In the genomic region with DNA sequence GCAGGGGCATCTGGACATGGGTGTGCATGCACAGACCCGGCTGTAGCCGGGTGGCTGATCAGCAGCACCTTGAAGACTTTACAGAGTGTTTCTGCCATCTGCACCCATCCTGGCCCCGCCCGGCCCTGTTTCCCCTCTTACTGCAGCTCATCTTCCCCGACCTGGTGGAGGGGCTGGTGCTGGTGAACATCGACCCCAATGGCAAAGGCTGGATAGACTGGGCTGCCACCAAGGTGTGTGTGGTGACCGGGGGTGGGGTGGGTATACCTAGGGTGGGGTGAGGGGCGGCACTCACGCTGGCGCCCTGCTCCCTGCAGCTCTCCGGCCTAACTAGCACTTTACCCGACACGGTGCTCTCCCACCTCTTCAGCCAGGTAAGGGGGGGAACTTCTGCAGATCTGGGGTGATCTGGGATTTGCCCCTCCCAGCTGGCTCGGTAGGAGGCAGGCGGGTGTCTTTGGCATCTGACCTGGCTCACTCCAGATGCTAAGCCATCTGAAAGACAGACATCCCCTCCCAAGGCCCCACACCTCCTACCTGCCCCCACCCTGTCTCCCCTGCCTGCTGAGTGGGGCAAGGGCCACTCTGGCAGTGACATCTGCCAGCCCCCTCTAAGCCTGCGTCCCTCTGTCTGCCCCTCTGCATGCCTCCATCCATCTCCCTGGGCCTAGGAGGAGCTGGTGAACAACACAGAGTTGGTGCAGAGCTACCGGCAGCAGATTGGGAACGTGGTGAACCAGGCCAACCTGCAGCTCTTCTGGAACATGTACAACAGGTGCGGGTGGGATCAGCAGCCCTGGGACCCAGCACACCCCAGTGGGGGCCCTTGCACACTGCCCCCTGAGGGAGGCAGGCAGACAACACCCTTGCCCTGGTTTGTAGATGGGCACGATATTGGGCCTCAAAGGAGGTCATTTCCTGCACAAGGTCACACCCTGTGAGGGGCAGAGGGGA, we compare ENCODE assay signal across 18 cellular contexts. TPM values are rescaled to one million over a fixed set of nuclear protein-coding genes. Genes with fewer than 3 reads are reported as not detected.
DNase-seq lines count a peak whose midpoint lies in the region; ATAC-seq, FAIRE-seq and TF ChIP-seq lines count a peak whose summit lies in the region.
"Had no signal": no experiment of that assay in that cellular context is flagged by ENCODE, and none has a peak within 500 bp of the region (broad histone marks: within the 10 kb centered on the region; RNA-seq: fewer than 3 reads in every experiment).

No MANE protein-coding gene starts in this region.

- H3K9me3 Mint-ChIP-seq in activated CD8-positive, alpha-beta memory T cell treated with anti-CD3 and anti-CD28 coated beads, Interleukin-2, amount 10 ng/mL, durations not matched to agents 7 days and 5 days (ENCODE audit: low read depth) = no peaks in the 10 kb centered on the region
- no peaks in the 10 kb centered on the region for H3K9me3 Mint-ChIP-seq in HFFc6
- H3K9me3 Mint-ChIP-seq in activated naive CD4-positive, alpha-beta T cell treated with anti-CD3 and anti-CD28 coated beads, Interleukin-2, amount 10 ng/mL, durations not matched to agents 7 days and 5 days = no peaks in the 10 kb centered on the region
- H3K9me3 Mint-ChIP-seq: activated T-cell treated with anti-CD3 and anti-CD28 coated beads, Interleukin-2, amount 50 U/mL, for 4 hours; CD4-positive, alpha-beta T cell; natural killer cell had no signal

- no peaks in the 10 kb centered on the region for H3K79me2 ChIP-seq in H1 (ENCODE audit: control insufficient read depth in 1 of 2, insufficient read depth in 2 of 2, low read length in 2 of 2)
- H3K79me2 ChIP-seq in PC-9 (ENCODE audit: low read depth) = no peaks in the 10 kb centered on the region

- H3K23ac ChIP-seq in H1 (ENCODE audit: insufficient read length) = no peak overlapping the region

- no peak for FAIRE-seq in H1 (lab: Jason Lieb, UNC)

- H4K8ac ChIP-seq in H1 (ENCODE audit: extremely low read depth, insufficient read depth, low read length) = peak overlapping the region; percentile 4; the same call in 1 of the 2 replicates

- no peak overlapping the region for H3K18ac ChIP-seq in H1 (ENCODE audit: extremely low read depth, low read length)

- no peak overlapping the region for H3K14ac ChIP-seq in H1 (ENCODE audit: insufficient read length)

- no peak overlapping the region for H2AK5ac ChIP-seq in H1 (ENCODE audit: low read depth, low read length)

- H3K27ac ChIP-seq in H1 (ENCODE audit: low read depth, low read length) = no peak overlapping the region
- no peak overlapping the region for H3K27ac ChIP-seq in sigmoid colon
- H3K27ac ChIP-seq in PC-9 = no peak overlapping the region
- H3K27ac ChIP-seq: breast epithelium had no signal

- no peak overlapping the region for H2BK5ac ChIP-seq in H1 (ENCODE audit: low read depth, low read length)

- no peaks in the 10 kb centered on the region for H3K9me2 ChIP-seq in PC-9 (ENCODE audit: insufficient read depth)

- H3K23me2 ChIP-seq in H1 (ENCODE audit: low read depth, low read length) = peaks cover 4% of the 10 kb centered on the region; the same call in 1 of the 2 replicates

- peaks cover 0 to 6% (median 4%) of the 10 kb centered on the region in 4 experiments; a peak in 4 of 7 replicates for H3K27me3 ChIP-seq in H1 (replicated peaks in 1 of 4; ENCODE audit: control insufficient read depth in 3 of 4, extremely low read depth in 1 of 4, insufficient read depth in 3 of 4, low read length in 3 of 4)
- peaks cover 1 to 32% (median 23%) of the 10 kb centered on the region in 3 donors for H3K27me3 ChIP-seq in sigmoid colon
- no peaks in the 10 kb centered on the region for H3K27me3 ChIP-seq in PC-9 (ENCODE audit: insufficient read depth, low read depth)

- no peak overlapping the region for H3K4me3 ChIP-seq in H1 (ENCODE audit: extremely low read depth in 1 of 4, insufficient read depth in 2 of 4, low read depth in 3 of 4, low read length in 4 of 4)
- H3K4me3 ChIP-seq in sigmoid colon = no peak overlapping the region
- no peak overlapping the region for H3K4me3 ChIP-seq in PC-9
- H3K4me3 ChIP-seq: breast epithelium had no signal

- H3K9ac ChIP-seq in H1 (replicated peaks in 1 of 4; ENCODE audit: extremely low read depth in 1 of 4, low read depth in 3 of 4, low read length in 3 of 4) = no peak overlapping the region

- H3K27me3 Mint-ChIP-seq in activated CD8-positive, alpha-beta memory T cell treated with anti-CD3 and anti-CD28 coated beads, Interleukin-2, amount 10 ng/mL, durations not matched to agents 7 days and 5 days = peaks cover 2% of the 10 kb centered on the region
- H3K27me3 Mint-ChIP-seq in HFFc6 (ENCODE audit: insufficient read depth) = peaks cover 14% of the 10 kb centered on the region
- H3K27me3 Mint-ChIP-seq in activated naive CD4-positive, alpha-beta T cell treated with anti-CD3 and anti-CD28 coated beads, Interleukin-2, amount 10 ng/mL, durations not matched to agents 7 days and 5 days = peaks cover 22% of the 10 kb centered on the region

- no peak overlapping the region for H2BK20ac ChIP-seq in H1 (ENCODE audit: low read length)

- TF ChIP-seq CTCF in HFFc6 (IDR thresholded peaks at IDR 0.05) (peak; percentile 27; the same call in 1 of the 2 replicates), H1 (IDR thresholded peaks at IDR 0.05; ENCODE audit: control extremely low read depth in 1 of 3, insufficient read depth in 1 of 3, low read depth in 1 of 3, low read length in 3 of 3) (peak in 1 of 3 experiments; percentile 10; a peak in 1 of 4 replicates), sigmoid colon (IDR thresholded peaks at IDR 0.05) (no peak), PC-9 (conservative IDR thresholded peaks at IDR 0.05) (no peak)

- no peaks in the 10 kb centered on the region for H3K36me3 Mint-ChIP-seq in activated CD8-positive, alpha-beta memory T cell treated with anti-CD3 and anti-CD28 coated beads, Interleukin-2, amount 10 ng/mL, durations not matched to agents 7 days and 5 days
- no peaks in the 10 kb centered on the region for H3K36me3 Mint-ChIP-seq in HFFc6 (ENCODE audit: low read depth)
- no peaks in the 10 kb centered on the region for H3K36me3 Mint-ChIP-seq in activated naive CD4-positive, alpha-beta T cell treated with anti-CD3 and anti-CD28 coated beads, Interleukin-2, amount 10 ng/mL, durations not matched to agents 7 days and 5 days
- H3K36me3 Mint-ChIP-seq: natural killer cell had no signal

- no peak overlapping the region for H4K5ac ChIP-seq in H1 (ENCODE audit: insufficient read length, low read depth, low read length)

- no peak for ATAC-seq in activated CD8-positive, alpha-beta memory T cell treated with anti-CD3 and anti-CD28 coated beads, Interleukin-2, amount 10 ng/mL, durations not matched to agents 7 days and 5 days
- ATAC-seq: activated T-cell treated with anti-CD3 and anti-CD28 coated beads, Interleukin-2, amount 50 U/mL, for 4 hours; natural killer cell had no signal

- no peak for TF ChIP-seq EP300 in H1 (IDR thresholded peaks at IDR 0.05; ENCODE audit: borderline replicate concordance in 1 of 2, low read depth in 2 of 2, low read length in 2 of 2)
- TF ChIP-seq EP300 in sigmoid colon (IDR thresholded peaks at IDR 0.05) = no peak

- TF ChIP-seq RAD21 in H1 (IDR thresholded peaks at IDR 0.05 in 1 of 2, conservative IDR thresholded peaks at IDR 0.05 in 1 of 2; ENCODE audit: low read depth in 2 of 2, low read length in 2 of 2) = no peak

- POLR2A ChIA-PET in H1 (lab: Charles Lee; ENCODE audit: partially characterized antibody) = interaction anchor here (0.8 to 1.9 kb wide), 3 partner anchors 8 to 10 kb away, joined by 3 to 9 read pairs (median 3); partner anchors contain the start of gene SETD6
- POLR2A ChIA-PET in PC-9 (lab: Charles Lee; ENCODE audit: unreplicated experiment) = interaction anchor here (0.6 kb wide), 1 partner anchor 114 kb away, joined by 4 read pairs; the partner anchor contains the start of gene GINS3

- no peak overlapping the region for H4K91ac ChIP-seq in H1 (replicated peaks; ENCODE audit: insufficient read length, low read length)

- no peak overlapping the region for H2BK15ac ChIP-seq in H1 (ENCODE audit: low read length)

- H3K4me1 ChIP-seq in H1 (replicated peaks in 1 of 4; ENCODE audit: control insufficient read depth in 3 of 4, insufficient read depth in 4 of 4, low read length in 3 of 4) = peaks cover 0 to 10% (median 5%) of the 10 kb centered on the region in 4 experiments; a peak in 4 of 7 replicates
- H3K4me1 ChIP-seq in sigmoid colon = peaks cover 0 to 3% (median 2%) of the 10 kb centered on the region in 4 donors
- H3K4me1 ChIP-seq in PC-9 (replicated peaks; ENCODE audit: insufficient read depth) = no peaks in the 10 kb centered on the region
- H3K4me1 ChIP-seq: breast epithelium had no signal

- intact Hi-C loops in sigmoid colon (cut with DNase I) = no loop called here
- intact Hi-C loops in PC-9 (cut with micrococcal nuclease; ENCODE audit: unreplicated experiment) = no loop called here

- H3K36me3 ChIP-seq in H1 (ENCODE audit: control insufficient read depth in 2 of 4, insufficient read depth in 4 of 4, low read length in 3 of 4) (0 out of 8 replicates have a peak, but pooled peaks cover 0 to 5% (median 0%) of the 10 kb centered on the region in 4 experiments), sigmoid colon (no peaks in the 10 kb centered on the region), PC-9 (ENCODE audit: low read depth) (no peaks in the 10 kb centered on the region)
- H3K36me3 ChIP-seq: breast epithelium had no signal

- H3F3A ChIP-seq in PC-9 (ENCODE audit: insufficient read depth, low read depth) = no peaks in the 10 kb centered on the region; the same call in 1 of the 2 replicates

- BruUV-seq in PC-9 (replicated peaks; lab: Mats Ljungman, UMichigan) = no TSS peak

- H3K4ac ChIP-seq in H1 (replicated peaks; ENCODE audit: insufficient read length, low read depth, low read length) = no peak overlapping the region

- CTCF ChIA-PET in activated CD8-positive, alpha-beta memory T cell treated with anti-CD3 and anti-CD28 coated beads, Interleukin-2, amount 10 ng/mL, durations not matched to agents 7 days and 5 days (lab: Charles Lee) = no interaction called here
- CTCF ChIA-PET in H1 (lab: Charles Lee; ENCODE audit: partially characterized antibody) = interaction anchor here (0.5 to 2.8 kb wide), 15 partner anchors 8 to 1615 kb away, joined by 3 to 20 read pairs (median 3); no protein-coding TSS in a partner anchor
- CTCF ChIA-PET in activated naive CD4-positive, alpha-beta T cell treated with anti-CD3 and anti-CD28 coated beads, Interleukin-2, amount 10 ng/mL, durations not matched to agents 7 days and 5 days (lab: Charles Lee) = interaction anchor here (1.1 to 1.7 kb wide), 2 partner anchors 170 to 250 kb away, joined by 3 to 5 read pairs; no protein-coding TSS in a partner anchor
- CTCF ChIA-PET in PC-9 (lab: Charles Lee) = no interaction called here

- 87% methylated on average over 13 of the region's 20 CpGs; no CpG with 5 or more reads in 1 of the 2 experiments for WGBS in H1 (ENCODE audit: extremely low coverage in 1 of 2, insufficient coverage in 1 of 2, insufficient read length in 1 of 2, insufficient replicate concordance in 2 of 2, low coverage in 1 of 2, low lambda C conversion rate in 2 of 2, missing lambda C conversion rate in 1 of 2), 2 experiments
- 28 to 78% methylated on average over 20 of the region's 20 CpGs for WGBS in sigmoid colon, 2 donors

- no peak overlapping the region for H3K4me2 ChIP-seq in H1 (ENCODE audit: insufficient read depth in 1 of 2, low read depth in 2 of 2, low read length in 2 of 2)
- H3K4me2 ChIP-seq in PC-9 = no peak overlapping the region

- no peak for TF ChIP-seq POLR2A in H1 (IDR thresholded peaks at IDR 0.05; ENCODE audit: control extremely low read depth in 1 of 2, low read depth in 2 of 2, low read length in 2 of 2)
- no peak for TF ChIP-seq POLR2A in sigmoid colon (IDR thresholded peaks at IDR 0.05)

- DNase-seq in activated CD8-positive, alpha-beta memory T cell treated with anti-CD3 and anti-CD28 coated beads for 24 hours = peak; percentile 52
- DNase-seq in activated CD8-positive, alpha-beta memory T cell treated with anti-CD3 and anti-CD28 coated beads, Interleukin-2, amount 10 ng/mL, durations not matched to agents 7 days and 5 days = no peak
- DNase-seq in HFFc6 = no peak
- DNase-seq in H1 (ENCODE audit: low read depth in 1 of 2, low spot score in 2 of 2) = no peak
- peak; percentile 54 for DNase-seq in sigmoid colon
- DNase-seq in COR-L47 (lab: John Stamatoyannopoulos, UW) = no peak
- DNase-seq in activated naive CD4-positive, alpha-beta T cell treated with anti-CD3 and anti-CD28 coated beads, Interleukin-2, amount 10 ng/mL, durations not matched to agents 7 days and 5 days = no peak
- no peak for DNase-seq in PC-9
- DNase-seq: activated CD4-positive, alpha-beta T cell treated with anti-CD3 and anti-CD28 coated beads, Interleukin-2, amount 50 U/mL, for 1 hour; activated T-cell treated with anti-CD3 and anti-CD28 coated beads, Interleukin-2, amount 50 U/mL, for 4 hours; DND-41; erythroblast; mesenchymal stem cell; natural killer cell; NCI-H1694; stimulated activated naive CD4-positive, alpha-beta T cell treated with Interleukin-2 at 50 U/mL for 16 hours had no signal

- no peak overlapping the region for H3K56ac ChIP-seq in H1 (replicated peaks; ENCODE audit: insufficient read length, low read depth, low read length)

- H2BK12ac ChIP-seq in H1 (ENCODE audit: low read depth, low read length) = no peak overlapping the region

- peaks cover 2% of the 10 kb centered on the region for H3K4me1 Mint-ChIP-seq in activated CD8-positive, alpha-beta memory T cell treated with anti-CD3 and anti-CD28 coated beads, Interleukin-2, amount 10 ng/mL, durations not matched to agents 7 days and 5 days
- H3K4me1 Mint-ChIP-seq in HFFc6 (ENCODE audit: low read depth) = no peaks in the 10 kb centered on the region
- H3K4me1 Mint-ChIP-seq in activated naive CD4-positive, alpha-beta T cell treated with anti-CD3 and anti-CD28 coated beads, Interleukin-2, amount 10 ng/mL, durations not matched to agents 7 days and 5 days = peaks cover 5% of the 10 kb centered on the region

- H2AFZ ChIP-seq in H1 (ENCODE audit: low read length) (no peak overlapping the region), PC-9 (no peak overlapping the region)

- H3K27ac Mint-ChIP-seq in activated CD8-positive, alpha-beta memory T cell treated with anti-CD3 and anti-CD28 coated beads, Interleukin-2, amount 10 ng/mL, durations not matched to agents 7 days and 5 days = no peak overlapping the region
- no peak overlapping the region for H3K27ac Mint-ChIP-seq in HFFc6
- H3K27ac Mint-ChIP-seq in activated naive CD4-positive, alpha-beta T cell treated with anti-CD3 and anti-CD28 coated beads, Interleukin-2, amount 10 ng/mL, durations not matched to agents 7 days and 5 days = no peak overlapping the region
- H3K27ac Mint-ChIP-seq: CD4-positive, alpha-beta T cell; natural killer cell had no signal

- no peaks in the 10 kb centered on the region; the same call in 1 of the 2 replicates for H3K79me1 ChIP-seq in H1 (ENCODE audit: low read depth, low read length)

- H3K4me3 Mint-ChIP-seq in activated CD8-positive, alpha-beta memory T cell treated with anti-CD3 and anti-CD28 coated beads, Interleukin-2, amount 10 ng/mL, durations not matched to agents 7 days and 5 days = no peak overlapping the region
- H3K4me3 Mint-ChIP-seq in HFFc6 = no peak overlapping the region
- H3K4me3 Mint-ChIP-seq in activated naive CD4-positive, alpha-beta T cell treated with anti-CD3 and anti-CD28 coated beads, Interleukin-2, amount 10 ng/mL, durations not matched to agents 7 days and 5 days = no peak overlapping the region
- H3K4me3 Mint-ChIP-seq: activated T-cell treated with anti-CD3 and anti-CD28 coated beads, Interleukin-2, amount 50 U/mL, for 4 hours; CD4-positive, alpha-beta T cell; natural killer cell had no signal

- no peak overlapping the region for H2BK120ac ChIP-seq in H1 (replicated peaks; ENCODE audit: low read depth, low read length)

- H3K9me3 ChIP-seq in H1 (ENCODE audit: insufficient read depth in 2 of 2, low read depth in 1 of 2, low read length in 1 of 2) (no peaks in the 10 kb centered on the region), sigmoid colon (no peaks in the 10 kb centered on the region), PC-9 (ENCODE audit: insufficient read depth, low read depth) (no peaks in the 10 kb centered on the region)
- H3K9me3 ChIP-seq: breast epithelium had no signal

- peaks cover 3 to 7% of the 10 kb centered on the region in 2 experiments for H4K20me1 ChIP-seq in H1 (replicated peaks in 1 of 2; ENCODE audit: control insufficient read depth in 1 of 2, insufficient read depth in 2 of 2, low read length in 2 of 2)
- 0 out of 2 replicates have a peak, but pooled peaks cover 2% of the 10 kb centered on the region for H4K20me1 ChIP-seq in PC-9 (ENCODE audit: insufficient read depth)

RNA-seq across cellular contexts. Expression of gene NDRG4, which starts 6.6 kb away (rescaled TPM):
- 1 to 10 TPM; 1.6 to 2.5 TPM for total RNA-seq in activated CD8-positive, alpha-beta memory T cell treated with anti-CD3 and anti-CD28 coated beads, Interleukin-2, amount 10 ng/mL, durations not matched to agents 7 days and 5 days
- 1 to 10 TPM; 1.5 to 5.3 (median 3.6) TPM for total RNA-seq in HFFc6 (2021; fragmentation: NEBNext Ultra II Directional; extraction: Animal tissue kit (Norgen Biotek cat#: 25700))
- 18.9 and 20.8 TPM in 2 replicates for total RNA-seq in H1 (2021; fragmentation: NEBNext Ultra II Directional; extraction: Animal tissue kit (Norgen Biotek cat#: 25700))
- polyA plus RNA-seq in H1 (2011; rRNA removed) (30.9 and 45.7 TPM in 2 replicates), sigmoid colon (10 to 100 TPM in 1 of 3 donors, 1 to 10 TPM in 2; 3.6 to 17.3 (median 9.4) TPM)
- 36.6 TPM for polyA plus RNA-seq in H1 (2011; cell fraction: cytosol; rRNA removed)
- 92.2 TPM for polyA plus RNA-seq in H1 (2011; cell fraction: nucleus; rRNA removed)
- polyA plus RNA-seq in H1 (2012, experiment 1 of 2) = 24.3 to 38.5 TPM (median 26.3 TPM) in 4 replicates
- 13.1 TPM for polyA plus RNA-seq in H1 (2012, experiment 2 of 2)
- 14.9 TPM for polyA plus RNA-seq in H1 (2013, experiment 1 of 2)
- polyA plus RNA-seq in H1 (2013, experiment 2 of 2) = 13.9 TPM
- 33.2 and 38.9 TPM in 2 replicates for polyA minus RNA-seq in H1 (2011; rRNA and poly(A)+ RNA removed)
- 27.0 TPM for polyA minus RNA-seq in H1 (2011; cell fraction: cytosol; rRNA and poly(A)+ RNA removed)
- 34.6 TPM for polyA minus RNA-seq in H1 (2011; cell fraction: nucleus; rRNA and poly(A)+ RNA removed)
- total RNA-seq in sigmoid colon (10 to 100 TPM in 3 of 4 donors, 1 to 10 TPM in 1; 6.4 to 21.0 (median 16.8) TPM), PC-9 (2021) (4.8 and 6.0 TPM in 2 replicates)
- total RNA-seq: natural killer cell had no signal

RNA-seq across cellular contexts. Expression of gene SETD6, which starts 8.8 kb away (rescaled TPM):
- 10 to 100 TPM; 12.6 to 17.8 TPM for total RNA-seq in activated CD8-positive, alpha-beta memory T cell treated with anti-CD3 and anti-CD28 coated beads, Interleukin-2, amount 10 ng/mL, durations not matched to agents 7 days and 5 days
- total RNA-seq in HFFc6 (2021; fragmentation: NEBNext Ultra II Directional; extraction: Animal tissue kit (Norgen Biotek cat#: 25700)) = 1 to 10 TPM; 1.8 to 3.5 (median 2.9) TPM
- total RNA-seq in H1 (2021; fragmentation: NEBNext Ultra II Directional; extraction: Animal tissue kit (Norgen Biotek cat#: 25700)) = 37.0 and 40.5 TPM in 2 replicates
- polyA plus RNA-seq in H1 (2011; rRNA removed) = 25.3 and 34.1 TPM in 2 replicates
- polyA plus RNA-seq in H1 (2011; cell fraction: cytosol; rRNA removed) = 40.3 TPM
- polyA plus RNA-seq in H1 (2011; cell fraction: nucleus; rRNA removed) = 84.0 TPM
- 35.9 to 46.2 TPM (median 43.6 TPM) in 4 replicates for polyA plus RNA-seq in H1 (2012, experiment 1 of 2)
- polyA plus RNA-seq in H1 (2012, experiment 2 of 2) = 10.2 TPM
- polyA plus RNA-seq in H1 (2013, experiment 1 of 2) = 29.8 TPM
- 26.8 TPM for polyA plus RNA-seq in H1 (2013, experiment 2 of 2)
- polyA minus RNA-seq in H1 (2011; rRNA and poly(A)+ RNA removed) = 25.6 and 31.0 TPM in 2 replicates
- polyA minus RNA-seq in H1 (2011; cell fraction: cytosol; rRNA and poly(A)+ RNA removed) = 21.4 TPM
- polyA minus RNA-seq in H1 (2011; cell fraction: nucleus; rRNA and poly(A)+ RNA removed) = 85.0 TPM
- 10 to 100 TPM; 15.5 to 23.5 (median 19.9) TPM for total RNA-seq in sigmoid colon
- 10 to 100 TPM in 1 of 3 donors, 1 to 10 TPM in 2; 3.6 to 11.6 (median 4.6) TPM for polyA plus RNA-seq in sigmoid colon
- total RNA-seq in PC-9 (2021) = 19.2 and 21.4 TPM in 2 replicates

Comparison
In these comparisons a context has a peak if more than half of its experiments do, and no peak if none do; other contexts are left out.
1. DNase-seq: peak in activated CD8-positive, alpha-beta memory T cell treated with anti-CD3 and anti-CD28 coated beads for 24 hours (single experiment) and sigmoid colon (single experiment); none in activated CD8-positive, alpha-beta memory T cell treated with anti-CD3 and anti-CD28 coated beads, Interleukin-2, amount 10 ng/mL, durations not matched to agents 7 days and 5 days (single experiment), HFFc6 (single experiment), H1 (0 of 2), COR-L47 (single experiment), activated naive CD4-positive, alpha-beta T cell treated with anti-CD3 and anti-CD28 coated beads, Interleukin-2, amount 10 ng/mL, durations not matched to agents 7 days and 5 days (single experiment) and PC-9 (0 of 2).
2. CTCF ChIA-PET loops: an anchor here in H1 (0.5 to 2.8 kb wide) and activated naive CD4-positive, alpha-beta T cell treated with anti-CD3 and anti-CD28 coated beads, Interleukin-2, amount 10 ng/mL, durations not matched to agents 7 days and 5 days (1.1 to 1.7 kb wide); none called in activated CD8-positive, alpha-beta memory T cell treated with anti-CD3 and anti-CD28 coated beads, Interleukin-2, amount 10 ng/mL, durations not matched to agents 7 days and 5 days and PC-9.